In genomic region chr1:151815716-151816327, GRCh38 we compare ENCODE assay signal across 15 cellular contexts. TPM values are rescaled to one million over a fixed set of nuclear protein-coding genes. Genes with fewer than 3 reads are reported as not detected.
A peak's percentile ranks its signal among the peaks of the same experiment; 100 is the strongest.
DNase-seq lines count a peak whose midpoint lies in the region; ATAC-seq lines count a peak whose summit lies in the region.
"Had no signal": no experiment of that assay in that cellular context is flagged by ENCODE, and none has a peak within 500 bp of the region (broad histone marks: within the 10 kb centered on the region; RNA-seq: fewer than 3 reads in every experiment).

No MANE protein-coding gene starts in this region.

- no peak for ATAC-seq in activated CD4-positive, alpha-beta T cell treated with anti-CD3 and anti-CD28 coated beads for 36 hours
- ATAC-seq in naive thymus-derived CD8-positive, alpha-beta T cell, result peak; percentile 91 to 92
- ATAC-seq: psoas muscle had no signal

- H3K36me3 Mint-ChIP-seq in activated CD4-positive, alpha-beta T cell treated with anti-CD3 and anti-CD28 coated beads for 36 hours (ENCODE audit: low read depth), result no peaks in the 10 kb centered on the region
- H3K36me3 Mint-ChIP-seq in activated T-helper 1 cell treated with anti-CD3 and anti-CD28 coated beads, Interleukin-12 subunit alpha, Interleukin-12 subunit beta, Interleukin-2, Interleukin-4 antibody, amounts not matched to agents 30 ng/mL and 10 ng/mL and 1 ng/mL, durations not matched to agents 14 hours and 24 hours and 36 hours (ENCODE audit: low read depth), result no peaks in the 10 kb centered on the region
- no peaks in the 10 kb centered on the region for H3K36me3 Mint-ChIP-seq in naive thymus-derived CD8-positive, alpha-beta T cell
- H3K36me3 Mint-ChIP-seq: naive B cell had no signal

- peak overlapping the region; percentile 45 for H3K27ac Mint-ChIP-seq in activated CD4-positive, alpha-beta T cell treated with anti-CD3 and anti-CD28 coated beads for 36 hours
- H3K27ac Mint-ChIP-seq in activated T-helper 1 cell treated with anti-CD3 and anti-CD28 coated beads, Interleukin-12 subunit alpha, Interleukin-12 subunit beta, Interleukin-2, Interleukin-4 antibody, amounts not matched to agents 30 ng/mL and 10 ng/mL and 1 ng/mL, durations not matched to agents 14 hours and 24 hours and 36 hours, result peak overlapping the region; percentile 30
- peak overlapping the region; percentile 21 to 87 (median 76) for H3K27ac Mint-ChIP-seq in naive thymus-derived CD8-positive, alpha-beta T cell

- POLR2A ChIA-PET in activated CD4-positive, alpha-beta T cell treated with anti-CD3 and anti-CD28 coated beads for 36 hours (lab: Charles Lee), result interaction anchor here (1.1 kb wide), 1 partner anchor 13 kb away, joined by 5 read pairs; no protein-coding TSS in a partner anchor
- POLR2A ChIA-PET in naive thymus-derived CD8-positive, alpha-beta T cell (lab: Charles Lee), result interaction anchor here (0.5 to 0.9 kb wide), 2 partner anchors 16 to 204 kb away, joined by 3 to 7 read pairs; no protein-coding TSS in a partner anchor

- no peak overlapping the region for H3K4me3 Mint-ChIP-seq in activated CD4-positive, alpha-beta T cell treated with anti-CD3 and anti-CD28 coated beads for 36 hours
- H3K4me3 Mint-ChIP-seq in activated T-helper 1 cell treated with anti-CD3 and anti-CD28 coated beads, Interleukin-12 subunit alpha, Interleukin-12 subunit beta, Interleukin-2, Interleukin-4 antibody, amounts not matched to agents 30 ng/mL and 10 ng/mL and 1 ng/mL, durations not matched to agents 14 hours and 24 hours and 36 hours, result peak overlapping the region; percentile 25
- peak overlapping the region; percentile 34 to 78 (median 62) for H3K4me3 Mint-ChIP-seq in naive thymus-derived CD8-positive, alpha-beta T cell
- H3K4me3 Mint-ChIP-seq: naive B cell had no signal

- DNase-seq in activated CD4-positive, alpha-beta T cell treated with anti-CD3 and anti-CD28 coated beads for 36 hours, result no peak
- no peak for DNase-seq in activated CD4-positive, alpha-beta T cell treated with anti-CD3 and anti-CD28 coated beads for 1 hour
- DNase-seq in KG1 (lab: John Stamatoyannopoulos, UW) (peak; percentile 15), NCI-H82 treated with DMSO at 0.1 percent for 48 hours (lab: John Stamatoyannopoulos, UW; ENCODE audit: unreplicated experiment) (no peak), HK-2 (ENCODE audit: unreplicated experiment) (no peak), Ammon's horn (ENCODE audit: low spot score) (no peak)
- no peak for DNase-seq in activated T-helper 1 cell treated with anti-CD3 and anti-CD28 coated beads, Interleukin-12 subunit alpha, Interleukin-12 subunit beta, Interleukin-2, Interleukin-4 antibody, amounts not matched to agents 30 ng/mL and 10 ng/mL and 1 ng/mL, durations not matched to agents 14 hours and 24 hours and 36 hours (ENCODE audit: low spot score)
- DNase-seq in naive thymus-derived CD8-positive, alpha-beta T cell, result peak in 5 of 10 donors; percentile 58 to 75 (median 59)
- DNase-seq: cerebellar nuclear complex, DMS79 treated with DMSO at 0.1 percent for 48 hours, naive B cell, NCI-H526, psoas muscle had no signal

- intact Hi-C loops in activated CD4-positive, alpha-beta T cell treated with anti-CD3 and anti-CD28 coated beads for 36 hours (cut with DNase I, micrococcal nuclease), result no loop called here
- intact Hi-C loops in activated T-helper 1 cell treated with anti-CD3 and anti-CD28 coated beads, Interleukin-12 subunit alpha, Interleukin-12 subunit beta, Interleukin-2, Interleukin-4 antibody, amounts not matched to agents 30 ng/mL and 10 ng/mL and 1 ng/mL, durations not matched to agents 14 hours and 24 hours and 36 hours (cut with micrococcal nuclease), result no loop called here

- peaks cover 54% of the 10 kb centered on the region for H3K4me1 Mint-ChIP-seq in activated CD4-positive, alpha-beta T cell treated with anti-CD3 and anti-CD28 coated beads for 36 hours
- H3K4me1 Mint-ChIP-seq in activated T-helper 1 cell treated with anti-CD3 and anti-CD28 coated beads, Interleukin-12 subunit alpha, Interleukin-12 subunit beta, Interleukin-2, Interleukin-4 antibody, amounts not matched to agents 30 ng/mL and 10 ng/mL and 1 ng/mL, durations not matched to agents 14 hours and 24 hours and 36 hours (ENCODE audit: low read depth), result peaks cover 50% of the 10 kb centered on the region
- peaks cover 19 to 55% (median 52%) of the 10 kb centered on the region in 4 donors for H3K4me1 Mint-ChIP-seq in naive thymus-derived CD8-positive, alpha-beta T cell

- no peaks in the 10 kb centered on the region for H3K9me3 Mint-ChIP-seq in activated CD4-positive, alpha-beta T cell treated with anti-CD3 and anti-CD28 coated beads for 36 hours (ENCODE audit: low read depth)
- no peaks in the 10 kb centered on the region for H3K9me3 Mint-ChIP-seq in activated T-helper 1 cell treated with anti-CD3 and anti-CD28 coated beads, Interleukin-12 subunit alpha, Interleukin-12 subunit beta, Interleukin-2, Interleukin-4 antibody, amounts not matched to agents 30 ng/mL and 10 ng/mL and 1 ng/mL, durations not matched to agents 14 hours and 24 hours and 36 hours
- H3K9me3 Mint-ChIP-seq in naive thymus-derived CD8-positive, alpha-beta T cell, result no peaks in the 10 kb centered on the region
- H3K9me3 Mint-ChIP-seq: naive B cell had no signal

- CTCF ChIA-PET in activated CD4-positive, alpha-beta T cell treated with anti-CD3 and anti-CD28 coated beads for 36 hours (lab: Charles Lee), result interaction anchor here (1.3 kb wide), 1 partner anchor 25 kb away, joined by 3 read pairs; the partner anchor contains the start of gene TDRKH

- H3K27me3 Mint-ChIP-seq in activated CD4-positive, alpha-beta T cell treated with anti-CD3 and anti-CD28 coated beads for 36 hours, result no peaks in the 10 kb centered on the region
- H3K27me3 Mint-ChIP-seq in activated T-helper 1 cell treated with anti-CD3 and anti-CD28 coated beads, Interleukin-12 subunit alpha, Interleukin-12 subunit beta, Interleukin-2, Interleukin-4 antibody, amounts not matched to agents 30 ng/mL and 10 ng/mL and 1 ng/mL, durations not matched to agents 14 hours and 24 hours and 36 hours (ENCODE audit: insufficient read depth), result peaks cover 2% of the 10 kb centered on the region
- no peaks in the 10 kb centered on the region for H3K27me3 Mint-ChIP-seq in naive thymus-derived CD8-positive, alpha-beta T cell

RNA-seq across cellular contexts. Expression of gene LINGO4, which starts 10.6 kb away (rescaled TPM):
- total RNA-seq in activated CD4-positive, alpha-beta T cell treated with anti-CD3 and anti-CD28 coated beads for 36 hours, result under 1 TPM; 0.09 to 0.18 TPM
- total RNA-seq in activated T-helper 1 cell treated with anti-CD3 and anti-CD28 coated beads, Interleukin-12 subunit alpha, Interleukin-12 subunit beta, Interleukin-2, Interleukin-4 antibody, amounts not matched to agents 30 ng/mL and 10 ng/mL and 1 ng/mL, durations not matched to agents 14 hours and 24 hours and 36 hours, result 0.07 and 0.10 TPM in 2 replicates
- not detected for total RNA-seq in naive thymus-derived CD8-positive, alpha-beta T cell
- not detected for polyA plus RNA-seq in naive thymus-derived CD8-positive, alpha-beta T cell
- total RNA-seq: fibroblast of villous mesenchyme had no signal

RNA-seq across cellular contexts. Expression of gene RORC, which starts 15.8 kb away (rescaled TPM):
- 1 to 10 TPM; 3.8 to 3.9 TPM for total RNA-seq in activated CD4-positive, alpha-beta T cell treated with anti-CD3 and anti-CD28 coated beads for 36 hours
- 2.6 and 2.7 TPM in 2 replicates for total RNA-seq in activated T-helper 1 cell treated with anti-CD3 and anti-CD28 coated beads, Interleukin-12 subunit alpha, Interleukin-12 subunit beta, Interleukin-2, Interleukin-4 antibody, amounts not matched to agents 30 ng/mL and 10 ng/mL and 1 ng/mL, durations not matched to agents 14 hours and 24 hours and 36 hours
- not detected for total RNA-seq in naive thymus-derived CD8-positive, alpha-beta T cell
- under 1 TPM in 1 of 3 donors, not detected in 2; 0.06 TPM for polyA plus RNA-seq in naive thymus-derived CD8-positive, alpha-beta T cell
- total RNA-seq: fibroblast of villous mesenchyme had no signal

RNA-seq across cellular contexts. Expression of gene C2CD4D, which starts 23.8 kb away (rescaled TPM):
- 1 to 10 TPM; 2.1 to 2.4 TPM for total RNA-seq in activated CD4-positive, alpha-beta T cell treated with anti-CD3 and anti-CD28 coated beads for 36 hours
- total RNA-seq in activated T-helper 1 cell treated with anti-CD3 and anti-CD28 coated beads, Interleukin-12 subunit alpha, Interleukin-12 subunit beta, Interleukin-2, Interleukin-4 antibody, amounts not matched to agents 30 ng/mL and 10 ng/mL and 1 ng/mL, durations not matched to agents 14 hours and 24 hours and 36 hours, result 1.0 and 1.2 TPM in 2 replicates
- under 1 TPM in 1 of 2 experiments, not detected in 1; 0.21 TPM for total RNA-seq in naive thymus-derived CD8-positive, alpha-beta T cell
- under 1 TPM; 0.19 to 0.65 (median 0.26) TPM for polyA plus RNA-seq in naive thymus-derived CD8-positive, alpha-beta T cell
- total RNA-seq: fibroblast of villous mesenchyme, urinary bladder had no signal
- polyA plus RNA-seq: psoas muscle had no signal

RNA-seq across cellular contexts. Expression of gene TDRKH, which starts 25.5 kb away (rescaled TPM):
- 10 to 100 TPM; 18.4 to 19.9 TPM for total RNA-seq in activated CD4-positive, alpha-beta T cell treated with anti-CD3 and anti-CD28 coated beads for 36 hours
- total RNA-seq in activated T-helper 1 cell treated with anti-CD3 and anti-CD28 coated beads, Interleukin-12 subunit alpha, Interleukin-12 subunit beta, Interleukin-2, Interleukin-4 antibody, amounts not matched to agents 30 ng/mL and 10 ng/mL and 1 ng/mL, durations not matched to agents 14 hours and 24 hours and 36 hours, result 14.6 and 16.4 TPM in 2 replicates
- 10 to 100 TPM; 20.5 to 23.2 TPM for total RNA-seq in naive thymus-derived CD8-positive, alpha-beta T cell
- 10 to 100 TPM; 14.7 to 15.9 (median 14.9) TPM for polyA plus RNA-seq in naive thymus-derived CD8-positive, alpha-beta T cell

RNA-seq across cellular contexts. Expression of gene THEM5, which starts 37.7 kb away (rescaled TPM):
- not detected for total RNA-seq in activated CD4-positive, alpha-beta T cell treated with anti-CD3 and anti-CD28 coated beads for 36 hours
- not detected in 2 replicates for total RNA-seq in activated T-helper 1 cell treated with anti-CD3 and anti-CD28 coated beads, Interleukin-12 subunit alpha, Interleukin-12 subunit beta, Interleukin-2, Interleukin-4 antibody, amounts not matched to agents 30 ng/mL and 10 ng/mL and 1 ng/mL, durations not matched to agents 14 hours and 24 hours and 36 hours
- not detected for total RNA-seq in naive thymus-derived CD8-positive, alpha-beta T cell
- polyA plus RNA-seq in naive thymus-derived CD8-positive, alpha-beta T cell, result not detected
- total RNA-seq: fibroblast of villous mesenchyme, psoas muscle, urinary bladder had no signal
- polyA plus RNA-seq: psoas muscle, urinary bladder had no signal
